ENCODE assay signal across 1 cellular context in the genomic region with DNA sequence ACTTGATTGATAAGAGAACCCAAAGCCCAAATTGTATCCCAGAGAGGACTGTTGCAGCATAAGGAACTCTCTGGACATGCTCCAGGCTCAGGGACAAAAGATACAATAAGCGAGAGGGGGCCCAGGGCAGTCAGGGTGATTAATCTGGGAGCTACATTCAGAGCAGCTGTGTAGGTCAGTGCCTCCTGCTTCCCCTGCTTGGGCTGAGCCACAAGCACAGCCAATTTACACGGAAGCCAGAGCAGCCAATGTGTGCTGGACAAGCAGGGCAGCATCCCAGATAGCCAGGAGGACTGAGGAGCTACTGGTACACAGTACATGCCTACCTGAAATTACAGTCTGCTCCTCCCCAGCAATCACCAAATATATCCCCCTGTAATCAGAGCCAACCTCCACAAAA.
TF ChIP-seq lines count a peak whose summit lies in the region.

No MANE protein-coding gene starts in this region.

TF ChIP-seq in GM23338, 12 proteins besides CTCF, POLR2A, EP300 and RAD21 (continued from another document):
- TF ChIP-seq, protein P1, sequence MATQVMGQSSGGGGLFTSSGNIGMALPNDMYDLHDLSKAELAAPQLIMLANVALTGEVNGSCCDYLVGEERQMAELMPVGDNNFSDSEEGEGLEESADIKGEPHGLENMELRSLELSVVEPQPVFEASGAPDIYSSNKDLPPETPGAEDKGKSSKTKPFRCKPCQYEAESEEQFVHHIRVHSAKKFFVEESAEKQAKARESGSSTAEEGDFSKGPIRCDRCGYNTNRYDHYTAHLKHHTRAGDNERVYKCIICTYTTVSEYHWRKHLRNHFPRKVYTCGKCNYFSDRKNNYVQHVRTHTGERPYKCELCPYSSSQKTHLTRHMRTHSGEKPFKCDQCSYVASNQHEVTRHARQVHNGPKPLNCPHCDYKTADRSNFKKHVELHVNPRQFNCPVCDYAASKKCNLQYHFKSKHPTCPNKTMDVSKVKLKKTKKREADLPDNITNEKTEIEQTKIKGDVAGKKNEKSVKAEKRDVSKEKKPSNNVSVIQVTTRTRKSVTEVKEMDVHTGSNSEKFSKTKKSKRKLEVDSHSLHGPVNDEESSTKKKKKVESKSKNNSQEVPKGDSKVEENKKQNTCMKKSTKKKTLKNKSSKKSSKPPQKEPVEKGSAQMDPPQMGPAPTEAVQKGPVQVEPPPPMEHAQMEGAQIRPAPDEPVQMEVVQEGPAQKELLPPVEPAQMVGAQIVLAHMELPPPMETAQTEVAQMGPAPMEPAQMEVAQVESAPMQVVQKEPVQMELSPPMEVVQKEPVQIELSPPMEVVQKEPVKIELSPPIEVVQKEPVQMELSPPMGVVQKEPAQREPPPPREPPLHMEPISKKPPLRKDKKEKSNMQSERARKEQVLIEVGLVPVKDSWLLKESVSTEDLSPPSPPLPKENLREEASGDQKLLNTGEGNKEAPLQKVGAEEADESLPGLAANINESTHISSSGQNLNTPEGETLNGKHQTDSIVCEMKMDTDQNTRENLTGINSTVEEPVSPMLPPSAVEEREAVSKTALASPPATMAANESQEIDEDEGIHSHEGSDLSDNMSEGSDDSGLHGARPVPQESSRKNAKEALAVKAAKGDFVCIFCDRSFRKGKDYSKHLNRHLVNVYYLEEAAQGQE (IDR thresholded peaks at IDR 0.05; ENCODE audit: unreplicated experiment), result no peak
- TF ChIP-seq, protein P2, sequence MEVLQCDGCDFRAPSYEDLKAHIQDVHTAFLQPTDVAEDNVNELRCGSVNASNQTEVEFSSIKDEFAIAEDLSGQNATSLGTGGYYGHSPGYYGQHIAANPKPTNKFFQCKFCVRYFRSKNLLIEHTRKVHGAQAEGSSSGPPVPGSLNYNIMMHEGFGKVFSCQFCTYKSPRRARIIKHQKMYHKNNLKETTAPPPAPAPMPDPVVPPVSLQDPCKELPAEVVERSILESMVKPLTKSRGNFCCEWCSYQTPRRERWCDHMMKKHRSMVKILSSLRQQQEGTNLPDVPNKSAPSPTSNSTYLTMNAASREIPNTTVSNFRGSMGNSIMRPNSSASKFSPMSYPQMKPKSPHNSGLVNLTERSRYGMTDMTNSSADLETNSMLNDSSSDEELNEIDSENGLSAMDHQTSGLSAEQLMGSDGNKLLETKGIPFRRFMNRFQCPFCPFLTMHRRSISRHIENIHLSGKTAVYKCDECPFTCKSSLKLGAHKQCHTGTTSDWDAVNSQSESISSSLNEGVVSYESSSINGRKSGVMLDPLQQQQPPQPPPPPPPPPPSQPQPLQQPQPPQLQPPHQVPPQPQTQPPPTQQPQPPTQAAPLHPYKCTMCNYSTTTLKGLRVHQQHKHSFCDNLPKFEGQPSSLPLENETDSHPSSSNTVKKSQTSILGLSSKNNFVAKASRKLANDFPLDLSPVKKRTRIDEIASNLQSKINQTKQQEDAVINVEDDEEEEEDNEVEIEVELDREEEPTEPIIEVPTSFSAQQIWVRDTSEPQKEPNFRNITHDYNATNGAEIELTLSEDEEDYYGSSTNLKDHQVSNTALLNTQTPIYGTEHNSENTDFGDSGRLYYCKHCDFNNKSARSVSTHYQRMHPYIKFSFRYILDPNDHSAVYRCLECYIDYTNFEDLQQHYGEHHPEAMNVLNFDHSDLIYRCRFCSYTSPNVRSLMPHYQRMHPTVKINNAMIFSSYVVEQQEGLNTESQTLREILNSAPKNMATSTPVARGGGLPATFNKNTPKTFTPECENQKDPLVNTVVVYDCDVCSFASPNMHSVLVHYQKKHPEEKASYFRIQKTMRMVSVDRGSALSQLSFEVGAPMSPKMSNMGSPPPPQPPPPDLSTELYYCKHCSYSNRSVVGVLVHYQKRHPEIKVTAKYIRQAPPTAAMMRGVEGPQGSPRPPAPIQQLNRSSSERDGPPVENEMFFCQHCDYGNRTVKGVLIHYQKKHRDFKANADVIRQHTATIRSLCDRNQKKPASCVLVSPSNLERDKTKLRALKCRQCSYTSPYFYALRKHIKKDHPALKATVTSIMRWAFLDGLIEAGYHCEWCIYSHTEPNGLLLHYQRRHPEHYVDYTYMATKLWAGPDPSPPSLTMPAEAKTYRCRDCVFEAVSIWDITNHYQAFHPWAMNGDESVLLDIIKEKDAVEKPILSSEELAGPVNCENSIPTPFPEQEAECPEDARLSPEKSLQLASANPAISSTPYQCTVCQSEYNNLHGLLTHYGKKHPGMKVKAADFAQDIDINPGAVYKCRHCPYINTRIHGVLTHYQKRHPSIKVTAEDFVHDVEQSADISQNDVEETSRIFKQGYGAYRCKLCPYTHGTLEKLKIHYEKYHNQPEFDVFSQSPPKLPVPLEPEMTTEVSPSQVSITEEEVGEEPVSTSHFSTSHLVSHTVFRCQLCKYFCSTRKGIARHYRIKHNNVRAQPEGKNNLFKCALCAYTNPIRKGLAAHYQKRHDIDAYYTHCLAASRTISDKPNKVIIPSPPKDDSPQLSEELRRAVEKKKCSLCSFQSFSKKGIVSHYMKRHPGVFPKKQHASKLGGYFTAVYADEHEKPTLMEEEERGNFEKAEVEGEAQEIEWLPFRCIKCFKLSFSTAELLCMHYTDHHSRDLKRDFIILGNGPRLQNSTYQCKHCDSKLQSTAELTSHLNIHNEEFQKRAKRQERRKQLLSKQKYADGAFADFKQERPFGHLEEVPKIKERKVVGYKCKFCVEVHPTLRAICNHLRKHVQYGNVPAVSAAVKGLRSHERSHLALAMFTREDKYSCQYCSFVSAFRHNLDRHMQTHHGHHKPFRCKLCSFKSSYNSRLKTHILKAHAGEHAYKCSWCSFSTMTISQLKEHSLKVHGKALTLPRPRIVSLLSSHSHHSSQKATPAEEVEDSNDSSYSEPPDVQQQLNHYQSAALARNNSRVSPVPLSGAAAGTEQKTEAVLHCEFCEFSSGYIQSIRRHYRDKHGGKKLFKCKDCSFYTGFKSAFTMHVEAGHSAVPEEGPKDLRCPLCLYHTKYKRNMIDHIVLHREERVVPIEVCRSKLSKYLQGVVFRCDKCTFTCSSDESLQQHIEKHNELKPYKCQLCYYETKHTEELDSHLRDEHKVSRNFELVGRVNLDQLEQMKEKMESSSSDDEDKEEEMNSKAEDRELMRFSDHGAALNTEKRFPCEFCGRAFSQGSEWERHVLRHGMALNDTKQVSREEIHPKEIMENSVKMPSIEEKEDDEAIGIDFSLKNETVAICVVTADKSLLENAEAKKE (CRISPR knock-in tag; IDR thresholded peaks at IDR 0.05), result no peak
